ENCODE assay signal across 8 cellular contexts in genomic region chr1:172662464-172663109, GRCh38. TPM values are rescaled to one million over a fixed set of nuclear protein-coding genes. Genes with fewer than 3 reads are reported as not detected.
DNase-seq lines count a peak whose midpoint lies in the region; ATAC-seq and TF ChIP-seq lines count a peak whose summit lies in the region.

No MANE protein-coding gene starts in this region.

- H3K4me3 ChIP-seq in AG09309 (ENCODE audit: control insufficient read depth, low read depth, low read length) (no peak overlapping the region), mammary epithelial cell (replicated peaks in 1 of 3; ENCODE audit: insufficient read depth in 1 of 3, low read depth in 2 of 3, low read length in 3 of 3) (no peak overlapping the region)

- H2AFZ ChIP-seq in mammary epithelial cell (ENCODE audit: low read depth, low read length): peak overlapping the region; percentile 78

- peak overlapping the region; percentile 95 for H3K4me3 Mint-ChIP-seq in natural killer cell treated with Interleukin-12 subunit alpha and Interleukin-12 subunit beta and Interleukin-15 and Interleukin-18, amount 100 ng/mL, for 72 hours

- H3K36me3 ChIP-seq in mammary epithelial cell (ENCODE audit: insufficient read depth, low read length): no peaks in the 10 kb centered on the region

- no peaks in the 10 kb centered on the region for H3K9me3 ChIP-seq in mammary epithelial cell (replicated peaks; ENCODE audit: insufficient read depth, low read length)

- DNase-seq in AG09309 (ENCODE audit: low read depth): peak; percentile 53
- DNase-seq in HK-2 (ENCODE audit: unreplicated experiment): peak; percentile 86
- peak; percentile 68 for DNase-seq in activated CD4-positive, CD25-positive, alpha-beta regulatory T cell treated with anti-CD3 and anti-CD28 coated beads, Interleukin-2, amount 50 U/mL, for 16 hours (ENCODE audit: low read depth, low spot score)
- peak; percentile 80 for DNase-seq in mammary epithelial cell
- DNase-seq in natural killer cell treated with Interleukin-12 subunit alpha and Interleukin-12 subunit beta and Interleukin-15 and Interleukin-18, amount 100 ng/mL, for 72 hours (ENCODE audit: low spot score): peak; percentile 95
- no peak for DNase-seq in NCI-H1436 (lab: John Stamatoyannopoulos, UW)
- DNase-seq in left lobe of liver (ENCODE audit: low spot score): no peak

- peaks cover 65 to 80% of the 10 kb centered on the region in 2 donors for H3K4me1 Mint-ChIP-seq in natural killer cell treated with Interleukin-12 subunit alpha and Interleukin-12 subunit beta and Interleukin-15 and Interleukin-18, amount 100 ng/mL, for 72 hours (ENCODE audit: low read depth in 2 of 2)

- no TSS peak for BruUV-seq in mammary epithelial cell (replicated peaks; lab: Mats Ljungman, UMichigan)

- peak overlapping the region; percentile 49 for H3K4me2 ChIP-seq in mammary epithelial cell (ENCODE audit: insufficient read depth, low read depth, low read length)

- TF ChIP-seq CTCF in AG09309 (IDR thresholded peaks at IDR 0.05; ENCODE audit: control insufficient read depth, insufficient read depth, low read depth, low read length, missing control alignments) (no peak), mammary epithelial cell (conservative IDR thresholded peaks at IDR 0.05 in 1 of 2, IDR thresholded peaks at IDR 0.05 in 1 of 2; ENCODE audit: extremely low read depth in 1 of 2, insufficient read depth in 1 of 2, low read depth in 1 of 2, low read length in 2 of 2) (no peak)

- dilution Hi-C loops in mammary epithelial cell (cut with HindIII; ENCODE audit: low sequenced_read_pairs): no loop called here

- H3K36me3 Mint-ChIP-seq in natural killer cell treated with Interleukin-12 subunit alpha and Interleukin-12 subunit beta and Interleukin-15 and Interleukin-18, amount 100 ng/mL, for 72 hours: peaks cover 65% of the 10 kb centered on the region

- H3K9me3 Mint-ChIP-seq in natural killer cell treated with Interleukin-12 subunit alpha and Interleukin-12 subunit beta and Interleukin-15 and Interleukin-18, amount 100 ng/mL, for 72 hours: no peaks in the 10 kb centered on the region

- H4K20me1 ChIP-seq in mammary epithelial cell (ENCODE audit: insufficient read depth, low read length): no peaks in the 10 kb centered on the region

- H3K27me3 Mint-ChIP-seq in natural killer cell treated with Interleukin-12 subunit alpha and Interleukin-12 subunit beta and Interleukin-15 and Interleukin-18, amount 100 ng/mL, for 72 hours: no peaks in the 10 kb centered on the region

- intact Hi-C loops in mammary epithelial cell (cut with micrococcal nuclease): no loop called here

- 13% methylated on average over 14 of the region's 14 CpGs for WGBS in mammary epithelial cell (ENCODE audit: low coverage, missing lambda C conversion rate)

- no peak overlapping the region for H3K9ac ChIP-seq in mammary epithelial cell (ENCODE audit: insufficient read depth, low read length)

- H3K27me3 ChIP-seq in mammary epithelial cell (ENCODE audit: insufficient read depth, low read length): no peaks in the 10 kb centered on the region

- peak overlapping the region; percentile 98 to 100 for H3K27ac Mint-ChIP-seq in natural killer cell treated with Interleukin-12 subunit alpha and Interleukin-12 subunit beta and Interleukin-15 and Interleukin-18, amount 100 ng/mL, for 72 hours

- no peaks in the 10 kb centered on the region for H3K79me2 ChIP-seq in mammary epithelial cell (ENCODE audit: insufficient read depth, low read length)

- in situ Hi-C loops in mammary epithelial cell (cut with MboI; ENCODE audit: low sequenced_read_pairs in 2 of 2): no loop called here

- peak overlapping the region; percentile 31 for H3K27ac ChIP-seq in mammary epithelial cell (ENCODE audit: insufficient read depth, low read depth, low read length)

- H3K4me1 ChIP-seq in mammary epithelial cell (ENCODE audit: insufficient read depth, low read length): peaks cover 24% of the 10 kb centered on the region

- CTCF ChIA-PET in mammary epithelial cell (lab: Charles Lee; ENCODE audit: low non-redundant PET): no interaction called here

- peak; percentile 90 for ATAC-seq in GM19438 (IDR thresholded peaks at IDR 0.05; ENCODE audit: low read depth, unreplicated experiment)
- peak; percentile 88 to 89 for ATAC-seq in natural killer cell treated with Interleukin-12 subunit alpha and Interleukin-12 subunit beta and Interleukin-15 and Interleukin-18, amount 100 ng/mL, for 72 hours
- no peak for ATAC-seq in left lobe of liver

RNA-seq across cellular contexts. Expression of gene FASLG, which starts 3.7 kb away (rescaled TPM):
- total RNA-seq in mammary epithelial cell (not detected), left lobe of liver (not detected)
- not detected for polyA plus RNA-seq in mammary epithelial cell
- polyA minus RNA-seq in mammary epithelial cell: not detected
- total RNA-seq in natural killer cell treated with Interleukin-12 subunit alpha and Interleukin-12 subunit beta and Interleukin-15 and Interleukin-18, amount 100 ng/mL, for 72 hours: 100 to 1,000 TPM in 1 of 2 donors, 10 to 100 TPM in 1; 80.6 to 195 TPM

Comparison
In these comparisons a context has a peak if more than half of its experiments do, and no peak if none do; other contexts are left out.
1. DNase-seq: peak in AG09309 (single experiment), HK-2 (single experiment), activated CD4-positive, CD25-positive, alpha-beta regulatory T cell treated with anti-CD3 and anti-CD28 coated beads, Interleukin-2, amount 50 U/mL, for 16 hours (single experiment), mammary epithelial cell (single experiment) and natural killer cell treated with Interleukin-12 subunit alpha and Interleukin-12 subunit beta and Interleukin-15 and Interleukin-18, amount 100 ng/mL, for 72 hours (single experiment); none in NCI-H1436 (single experiment) and left lobe of liver (single experiment).
2. RNA of gene FASLG, which starts 3.7 kb away (total RNA-seq): 80.6 to 195 TPM in natural killer cell treated with Interleukin-12 subunit alpha and Interleukin-12 subunit beta and Interleukin-15 and Interleukin-18, amount 100 ng/mL, for 72 hours; not detected in left lobe of liver (single experiment) and not detected in mammary epithelial cell; every median in the first group is over 10 times any median in the second.